Comparison of ENCODE assay signal across 8 cellular contexts in the genomic region with DNA sequence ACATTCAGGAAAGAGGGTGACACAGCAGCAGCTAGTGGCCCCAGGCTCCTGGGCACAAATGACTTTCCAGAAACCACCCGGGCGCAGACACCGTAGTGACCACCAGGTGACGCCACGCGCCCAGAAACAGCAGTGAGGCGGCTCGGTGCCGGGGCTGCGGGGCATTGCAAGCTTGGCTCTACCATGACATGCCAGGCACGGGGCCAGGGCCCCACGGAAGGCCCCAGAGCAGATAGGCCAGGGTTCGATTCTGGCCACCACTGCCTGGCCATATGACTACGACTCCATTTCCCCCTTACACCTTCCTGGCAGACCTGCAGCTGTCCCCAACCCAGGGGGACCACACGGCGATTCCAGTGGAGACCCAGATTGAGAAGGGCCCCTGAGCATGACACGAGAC. TPM values are rescaled to one million over a fixed set of nuclear protein-coding genes. Genes with fewer than 3 reads are reported as not detected.
DNase-seq lines count a peak whose midpoint lies in the region; ATAC-seq, FAIRE-seq and TF ChIP-seq lines count a peak whose summit lies in the region.

No MANE protein-coding gene starts in this region.

- no peak for FAIRE-seq in H54 (lab: Jason Lieb, UNC)

- no peak overlapping the region for H3K4me2 ChIP-seq in mammary epithelial cell (ENCODE audit: insufficient read depth, low read depth, low read length)

- H3K79me2 ChIP-seq in mammary epithelial cell (ENCODE audit: insufficient read depth, low read length), result peaks cover 37% of the 10 kb centered on the region

- in situ Hi-C loops in mammary epithelial cell (cut with MboI; ENCODE audit: low sequenced_read_pairs in 2 of 2), result no loop called here

- no peaks in the 10 kb centered on the region for H4K20me1 ChIP-seq in mammary epithelial cell (ENCODE audit: insufficient read depth, low read length)

- CTCF ChIA-PET in mammary epithelial cell (lab: Charles Lee; ENCODE audit: low non-redundant PET), result interaction anchor here (0.7 to 1.3 kb wide), 2 partner anchors 13 to 31 kb away, joined by 4 to 12 read pairs; partner anchors contain the start of gene POLR3K

- TF ChIP-seq CTCF in BE2C (IDR thresholded peaks at IDR 0.05; ENCODE audit: low read depth, low read length), result peak; percentile 97
- TF ChIP-seq CTCF in mammary epithelial cell (conservative IDR thresholded peaks at IDR 0.05 in 1 of 2, IDR thresholded peaks at IDR 0.05 in 1 of 2; ENCODE audit: extremely low read depth in 1 of 2, insufficient read depth in 1 of 2, low read depth in 1 of 2, low read length in 2 of 2), result peak; percentile 90 to 96

- H3K4me3 ChIP-seq in BE2C (ENCODE audit: low read depth, low read length) (no peak overlapping the region), mammary epithelial cell (replicated peaks in 1 of 3; ENCODE audit: insufficient read depth in 1 of 3, low read depth in 2 of 3, low read length in 3 of 3) (no peak overlapping the region)

- H2AFZ ChIP-seq in mammary epithelial cell (ENCODE audit: low read depth, low read length), result no peak overlapping the region

- no peak for TF ChIP-seq POLR2A in H54 (IDR thresholded peaks at IDR 0.05; ENCODE audit: low read depth, low read length)

- H3K27me3 ChIP-seq in BE2C (peaks cover 33% of the 10 kb centered on the region), mammary epithelial cell (ENCODE audit: insufficient read depth, low read length) (no peaks in the 10 kb centered on the region)

- intact Hi-C loops in mammary epithelial cell (cut with micrococcal nuclease), result loop anchor here (1.0 kb wide), 3 partner anchors 32 to 297 kb away; no protein-coding TSS in a partner anchor

- H3K4me1 ChIP-seq in BE2C (no peaks in the 10 kb centered on the region), mammary epithelial cell (ENCODE audit: insufficient read depth, low read length) (peaks cover 18% of the 10 kb centered on the region)

- WGBS in mammary epithelial cell (ENCODE audit: low coverage, missing lambda C conversion rate), result 17% methylated on average over 14 of the region's 17 CpGs

- H3K9ac ChIP-seq in mammary epithelial cell (ENCODE audit: insufficient read depth, low read length), result no peak overlapping the region

- H3K9me3 ChIP-seq in BE2C (no peaks in the 10 kb centered on the region), mammary epithelial cell (replicated peaks; ENCODE audit: insufficient read depth, low read length) (no peaks in the 10 kb centered on the region)

- DNase-seq in BE2C (peak; percentile 92), H54 (ENCODE audit: insufficient read length, low spot score) (peak; percentile 93), NCI-H226 (peak; percentile 54), mammary epithelial cell (peak; percentile 57), kidney glomerular epithelial cell (lab: John Stamatoyannopoulos, UW) (peak; percentile 58)
- peak; percentile 87 to 91 for DNase-seq in stimulated activated CD4-positive, alpha-beta T cell treated with anti-CD3 and anti-CD28 coated beads, Interleukin-2, amount 100 ng/mL, for 24 hours

- dilution Hi-C loops in mammary epithelial cell (cut with HindIII; ENCODE audit: low sequenced_read_pairs), result no loop called here

- H3K27ac ChIP-seq in mammary epithelial cell (ENCODE audit: insufficient read depth, low read depth, low read length), result no peak overlapping the region

- no TSS peak for BruUV-seq in mammary epithelial cell (replicated peaks; lab: Mats Ljungman, UMichigan)

- peak; percentile 85 to 88 for ATAC-seq in activated CD4-positive, CD25-positive, alpha-beta regulatory T cell treated with anti-CD3 and anti-CD28 coated beads, Interleukin-2, amount 50 U/mL, for 24 hours
- no peak for ATAC-seq in HG03457 (IDR thresholded peaks at IDR 0.05; ENCODE audit: unreplicated experiment)

- H3K36me3 ChIP-seq in BE2C, result no peaks in the 10 kb centered on the region
- H3K36me3 ChIP-seq in mammary epithelial cell (ENCODE audit: insufficient read depth, low read length), result peaks cover 1% of the 10 kb centered on the region

RNA-seq across cellular contexts. Expression of gene RHBDF1, which starts 6.7 kb away (rescaled TPM):
- polyA plus RNA-seq in BE2C (2012; ENCODE audit: insufficient read depth, insufficient read length, low read depth), result 1.5 TPM
- total RNA-seq in mammary epithelial cell, result 10 to 100 TPM; 20.5 to 42.0 TPM
- 25.8 TPM for polyA plus RNA-seq in mammary epithelial cell
- polyA minus RNA-seq in mammary epithelial cell, result 49.8 TPM

RNA-seq across cellular contexts. Expression of gene SNRNP25, which starts 12.1 kb away (rescaled TPM):
- 80.0 TPM for polyA plus RNA-seq in BE2C (2012; ENCODE audit: insufficient read depth, insufficient read length, low read depth)
- total RNA-seq in mammary epithelial cell, result 10 to 100 TPM in 1 of 2 donors, 1 to 10 TPM in 1; 7.3 to 27.0 TPM
- 54.3 TPM for polyA plus RNA-seq in mammary epithelial cell
- 46.0 TPM for polyA minus RNA-seq in mammary epithelial cell

RNA-seq across cellular contexts. Expression of gene MPG, which starts 12.3 kb away (rescaled TPM):
- polyA plus RNA-seq in BE2C (2012; ENCODE audit: insufficient read depth, insufficient read length, low read depth), result 40.8 TPM
- 10 to 100 TPM; 50.7 to 70.5 TPM for total RNA-seq in mammary epithelial cell
- polyA plus RNA-seq in mammary epithelial cell, result 50.9 TPM
- 8.3 TPM for polyA minus RNA-seq in mammary epithelial cell

RNA-seq across cellular contexts. Expression of gene POLR3K, which starts 12.3 kb away (rescaled TPM):
- polyA plus RNA-seq in BE2C (2012; ENCODE audit: insufficient read depth, insufficient read length, low read depth), result 55.3 TPM
- total RNA-seq in mammary epithelial cell, result 10 to 100 TPM in 1 of 2 donors, 1 to 10 TPM in 1; 2.5 to 16.0 TPM
- 37.7 TPM for polyA plus RNA-seq in mammary epithelial cell
- polyA minus RNA-seq in mammary epithelial cell, result 9.3 TPM
